ENCODE assay signal across 11 cellular contexts in the genomic region with DNA sequence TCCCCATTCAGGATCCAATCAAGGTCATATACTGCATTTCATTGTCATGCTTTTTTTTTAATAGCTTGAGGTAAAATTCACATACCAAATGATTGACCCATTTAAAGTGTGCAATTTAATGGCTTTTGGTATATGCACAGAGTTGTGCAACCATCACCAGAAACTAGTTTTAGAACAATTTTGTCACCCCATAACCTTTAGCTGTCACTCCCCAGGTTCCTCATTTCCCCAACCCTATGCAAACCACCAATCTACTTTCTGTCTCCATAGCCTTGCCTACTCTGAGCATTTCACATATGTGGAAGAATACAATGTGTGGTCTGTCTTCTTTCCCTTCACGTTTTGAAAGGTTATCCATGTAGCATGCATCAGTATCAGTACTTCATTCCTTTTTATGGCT. TPM values are rescaled to one million over a fixed set of nuclear protein-coding genes. Genes with fewer than 3 reads are reported as not detected.
A peak's percentile ranks its signal among the peaks of the same experiment; 100 is the strongest.
DNase-seq lines count a peak whose midpoint lies in the region; ATAC-seq and TF ChIP-seq lines count a peak whose summit lies in the region.
"Had no signal": no experiment of that assay in that cellular context is flagged by ENCODE, and none has a peak within 500 bp of the region (broad histone marks: within the 10 kb centered on the region; RNA-seq: fewer than 3 reads in every experiment).

No MANE protein-coding gene starts in this region.

- POLR2A ChIA-PET in MCF 10A (lab: Yijun Ruan, JAX), result interaction anchor here (0.6 to 1.0 kb wide), 7 partner anchors 16 to 252 kb away, joined by 3 to 6 read pairs (median 3); no protein-coding TSS in a partner anchor

- H3K27me3 Mint-ChIP-seq in MCF 10A (ENCODE audit: insufficient read depth, unreplicated experiment) (no peaks in the 10 kb centered on the region), type B pancreatic cell (no peaks in the 10 kb centered on the region)
- H3K27me3 Mint-ChIP-seq in activated T-helper 17 cell treated with anti-CD3 and anti-CD28 coated beads, Interleukin-2, amount 50 U/mL, for 72 hours, result peaks cover 5% of the 10 kb centered on the region

- intact Hi-C loops in MCF 10A (cut with micrococcal nuclease), result loop anchor here (2.0 kb wide), 1 partner anchor 131 kb away; no protein-coding TSS in a partner anchor
- intact Hi-C loops in breast epithelium (cut with DNase I; ENCODE audit: low total_unique reads), result no loop called here

- H3K4me1 Mint-ChIP-seq in MCF 10A (ENCODE audit: insufficient read depth, unreplicated experiment) (peaks cover 12% of the 10 kb centered on the region), type B pancreatic cell (ENCODE audit: unreplicated experiment) (peaks cover 3% of the 10 kb centered on the region)
- peaks cover 12% of the 10 kb centered on the region for H3K4me1 Mint-ChIP-seq in activated T-helper 17 cell treated with anti-CD3 and anti-CD28 coated beads, Interleukin-2, amount 50 U/mL, for 72 hours

- DNase-seq in MCF 10A (ENCODE audit: unreplicated experiment), result peak; percentile 1
- no peak for DNase-seq in breast epithelium (ENCODE audit: low spot score in 2 of 2)
- DNase-seq in type B pancreatic cell (ENCODE audit: extremely low spot score, unreplicated experiment), result no peak
- DNase-seq in activated gamma-delta T cell treated with Interleukin-2 at 50 U/mL for 16 hours, result no peak
- DNase-seq in hypothalamus (lab: John Stamatoyannopoulos, UW), result no peak
- DNase-seq: NCI-H2107 had no signal

- ATAC-seq in activated T-helper 17 cell treated with anti-CD3 and anti-CD28 coated beads, Interleukin-2, amount 50 U/mL, for 72 hours (replicated peaks), result no peak
- ATAC-seq in activated CD4-positive, CD25-positive, alpha-beta regulatory T cell treated with anti-CD3 and anti-CD28 coated beads, Interleukin-2, amount 50 U/mL, for 24 hours, result no peak

- no peaks in the 10 kb centered on the region for H3K36me3 ChIP-seq in breast epithelium
- H3K36me3 ChIP-seq in KMS-11 (ENCODE audit: insufficient read depth), result no peaks in the 10 kb centered on the region
- H3K36me3 ChIP-seq: suprapubic skin had no signal

- peak overlapping the region; percentile 79 for H3K4me2 ChIP-seq in KMS-11

- no peaks in the 10 kb centered on the region for H3K9me3 Mint-ChIP-seq in MCF 10A (ENCODE audit: unreplicated experiment)
- no peaks in the 10 kb centered on the region for H3K9me3 Mint-ChIP-seq in activated T-helper 17 cell treated with anti-CD3 and anti-CD28 coated beads, Interleukin-2, amount 50 U/mL, for 72 hours
- peaks cover 4% of the 10 kb centered on the region for H3K9me3 Mint-ChIP-seq in type B pancreatic cell

- H3K4me1 ChIP-seq in breast epithelium, result peaks cover 0 to 6% of the 10 kb centered on the region in 2 donors
- H3K4me1 ChIP-seq in KMS-11 (ENCODE audit: low read depth, poor library complexity, severe bottlenecking), result peaks cover 34% of the 10 kb centered on the region

- TF ChIP-seq CTCF in MCF 10A (IDR thresholded peaks at IDR 0.05; ENCODE audit: unreplicated experiment) (no peak), breast epithelium (IDR thresholded peaks at IDR 0.05) (no peak), KMS-11 (conservative IDR thresholded peaks at IDR 0.05; ENCODE audit: low read depth, low read length) (no peak), type B pancreatic cell (conservative IDR thresholded peaks at IDR 0.05) (no peak)

- no peak overlapping the region for H3K4me3 ChIP-seq in breast epithelium
- no peak overlapping the region for H3K4me3 ChIP-seq in KMS-11 (IDR thresholded peaks at IDR 0.05; ENCODE audit: insufficient read depth, low read depth, low read length)

- peaks cover 24% of the 10 kb centered on the region for H3K79me2 ChIP-seq in KMS-11 (ENCODE audit: insufficient read depth, low read depth)

- no peaks in the 10 kb centered on the region for H4K20me1 ChIP-seq in KMS-11 (ENCODE audit: insufficient read depth)

- H3K27ac ChIP-seq in breast epithelium, result no peak overlapping the region
- H3K27ac ChIP-seq in KMS-11, result peak overlapping the region; percentile 95; the same call in 1 of the 2 replicates
- H3K27ac ChIP-seq: SJSA1 had no signal

- H3K9ac ChIP-seq in KMS-11, result peak overlapping the region; percentile 95; the same call in 1 of the 2 replicates

- no peak overlapping the region for H3K4me3 Mint-ChIP-seq in MCF 10A (ENCODE audit: unreplicated experiment)
- peak overlapping the region; percentile 87 for H3K4me3 Mint-ChIP-seq in activated T-helper 17 cell treated with anti-CD3 and anti-CD28 coated beads, Interleukin-2, amount 50 U/mL, for 72 hours
- H3K4me3 Mint-ChIP-seq in type B pancreatic cell, result peak overlapping the region; percentile 91

- H3K36me3 Mint-ChIP-seq in MCF 10A (ENCODE audit: insufficient read depth, unreplicated experiment) (no peaks in the 10 kb centered on the region), type B pancreatic cell (peaks cover 4% of the 10 kb centered on the region)
- no peaks in the 10 kb centered on the region for H3K36me3 Mint-ChIP-seq in activated T-helper 17 cell treated with anti-CD3 and anti-CD28 coated beads, Interleukin-2, amount 50 U/mL, for 72 hours (ENCODE audit: low read depth)

- BruUV-seq in MCF 10A (replicated peaks; lab: Mats Ljungman, UMichigan), result no TSS peak

- no peaks in the 10 kb centered on the region for H3K27me3 ChIP-seq in breast epithelium
- no peaks in the 10 kb centered on the region for H3K27me3 ChIP-seq in KMS-11 (ENCODE audit: insufficient read depth, low read depth)
- H3K27me3 ChIP-seq: SJSA1, suprapubic skin had no signal

- H3K27ac Mint-ChIP-seq in MCF 10A (ENCODE audit: low read depth, unreplicated experiment) (no peak overlapping the region), type B pancreatic cell (peak overlapping the region; percentile 91)
- H3K27ac Mint-ChIP-seq in activated T-helper 17 cell treated with anti-CD3 and anti-CD28 coated beads, Interleukin-2, amount 50 U/mL, for 72 hours, result no peak overlapping the region

- CTCF ChIA-PET in MCF 10A (lab: Yijun Ruan, JAX), result interaction anchor here (0.6 to 0.9 kb wide), 5 partner anchors 95 to 863 kb away, joined by 3 to 4 read pairs (median 3); no protein-coding TSS in a partner anchor

- TF ChIP-seq POLR2A in breast epithelium (IDR thresholded peaks at IDR 0.05), result no peak

- H3K9me3 ChIP-seq in breast epithelium, result no peaks in the 10 kb centered on the region
- H3K9me3 ChIP-seq: SJSA1, suprapubic skin had no signal

- H2AFZ ChIP-seq in KMS-11 (ENCODE audit: low read depth), result peak overlapping the region; percentile 24; the same call in 1 of the 2 replicates

RNA-seq across cellular contexts. Expression of gene SMAD1, which starts 1.4 kb away (rescaled TPM):
- total RNA-seq in MCF 10A (2022) (23.7 and 27.9 TPM in 2 replicates), breast epithelium (10 to 100 TPM; 19.5 to 62.8 (median 43.6) TPM), type B pancreatic cell (ENCODE audit: low replicate concordance) (32.0 and 41.7 TPM in 2 replicates)
- 10 to 100 TPM in 1 of 2 donors, 1 to 10 TPM in 1; 2.5 to 12.4 TPM for total RNA-seq in activated T-helper 17 cell treated with anti-CD3 and anti-CD28 coated beads, Interleukin-2, amount 50 U/mL, for 72 hours
